Comparison of ENCODE assay signal across 23 cellular contexts in genomic region chr4:147638365-147638764, GRCh38.
"Had no signal": no experiment of that assay in that cellular context is flagged by ENCODE, and none has a peak within 500 bp of the region (broad histone marks: within the 10 kb centered on the region; RNA-seq: fewer than 3 reads in every experiment).

No MANE protein-coding gene starts in this region.

- H3K27ac Mint-ChIP-seq: activated CD4-positive, alpha-beta memory T cell treated with anti-CD3 and anti-CD28 coated beads for 36 hours; activated CD4-positive, alpha-beta T cell treated with anti-CD3 and anti-CD28 coated beads, Interleukin-2, amount 10 ng/mL, durations not matched to agents 7 days and 5 days had no signal

- H3K9me3 Mint-ChIP-seq: activated CD4-positive, alpha-beta T cell treated with anti-CD3 and anti-CD28 coated beads, Interleukin-2, amount 10 ng/mL, durations not matched to agents 7 days and 5 days; activated T-cell treated with anti-CD3 and anti-CD28 coated beads, Interleukin-2, amount 50 U/mL, for 4 hours; central memory CD8-positive, alpha-beta T cell had no signal

- H3K9me3 ChIP-seq: body of pancreas, Peyer's patch had no signal

- H3K27me3 Mint-ChIP-seq: activated CD4-positive, alpha-beta memory T cell treated with anti-CD3 and anti-CD28 coated beads for 36 hours; activated CD4-positive, alpha-beta T cell treated with anti-CD3 and anti-CD28 coated beads, Interleukin-2, amount 10 ng/mL, durations not matched to agents 7 days and 5 days; central memory CD8-positive, alpha-beta T cell had no signal

- H3K4me3 Mint-ChIP-seq: activated CD4-positive, alpha-beta memory T cell treated with anti-CD3 and anti-CD28 coated beads for 36 hours; activated CD4-positive, alpha-beta T cell treated with anti-CD3 and anti-CD28 coated beads, Interleukin-2, amount 10 ng/mL, durations not matched to agents 7 days and 5 days; activated naive CD4-positive, alpha-beta T cell treated with anti-CD3 and anti-CD28 coated beads for 36 hours; activated T-cell treated with anti-CD3 and anti-CD28 coated beads, Interleukin-2, amount 50 U/mL, for 4 hours; central memory CD8-positive, alpha-beta T cell had no signal

- DNase-seq: activated CD4-positive, alpha-beta memory T cell treated with anti-CD3 and anti-CD28 coated beads for 36 hours; activated CD4-positive, alpha-beta T cell treated with anti-CD3 and anti-CD28 coated beads, Interleukin-2, amount 10 ng/mL, durations not matched to agents 7 days and 5 days; activated CD4-positive, CD25-positive, alpha-beta regulatory T cell; activated CD8-positive, alpha-beta memory T cell treated with anti-CD3 and anti-CD28 coated beads for 24 hours; activated effector memory CD4-positive, alpha-beta T cell treated with anti-CD3 and anti-CD28 coated beads, Interleukin-2, amount 50 U/mL, for 16 hours; activated naive CD4-positive, alpha-beta T cell treated with anti-CD3 and anti-CD28 coated beads for 36 hours; activated T-cell treated with anti-CD3 and anti-CD28 coated beads, Interleukin-2, amount 50 U/mL, for 4 hours; aorta; body of pancreas; Karpas-422; MM.1S; NCI-H1105; NCI-H1436; NCI-H1694 treated with DMSO at 0.1 percent for 48 hours; NCI-H2029 treated with DMSO at 0.1 percent for 48 hours; NCI-H345; NCI-H510A; NCI-H526 treated with DMSO at 0.1 percent for 48 hours; Peyer's patch; SHP77 treated with DMSO at 0.1 percent for 48 hours; T1000 had no signal

- H3K4me1 ChIP-seq: body of pancreas, Peyer's patch had no signal

- H3K27ac ChIP-seq: body of pancreas, Peyer's patch had no signal

- H3K27me3 ChIP-seq: body of pancreas, Peyer's patch had no signal

- ATAC-seq: body of pancreas, K562 had no signal

- H3K4me3 ChIP-seq: body of pancreas, K562, Peyer's patch had no signal
